In the genomic region with DNA sequence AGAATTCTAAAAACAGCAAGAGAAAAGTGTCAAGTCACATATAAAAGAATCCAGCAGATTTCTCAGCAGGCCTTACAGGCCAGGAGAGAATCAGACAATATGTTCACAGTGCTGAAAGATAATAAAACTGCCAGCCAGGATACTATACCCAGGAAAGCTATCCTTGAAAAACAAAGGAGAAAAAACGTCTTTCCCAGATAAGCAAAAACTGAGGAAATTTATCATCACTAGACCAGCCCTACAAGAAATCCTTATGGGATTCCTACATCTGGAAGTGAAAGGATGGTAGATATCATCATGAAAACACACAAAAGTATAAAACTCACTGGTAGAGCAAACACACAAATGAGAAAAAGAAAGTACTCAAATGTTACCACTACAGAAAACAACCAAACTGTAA, we compare ENCODE assay signal across 11 cellular contexts. TPM values are rescaled to one million over a fixed set of nuclear protein-coding genes. Genes with fewer than 3 reads are reported as not detected.
"Had no signal": no experiment of that assay in that cellular context is flagged by ENCODE, and none has a peak within 500 bp of the region (broad histone marks: within the 10 kb centered on the region; RNA-seq: fewer than 3 reads in every experiment).

No MANE protein-coding gene starts in this region.

- DNase-seq: GM23248, GOT3, H7, HFFc6, IMR-90, KG1 had no signal

- ATAC-seq: K562 had no signal

- H2AFZ ChIP-seq: GM23248 had no signal

- H3K36me3 ChIP-seq: HAP-1 had no signal

- H3K9me3 ChIP-seq: HAP-1 had no signal

- H3K4me3 ChIP-seq: GM23248, HAP-1, K562 had no signal

- FAIRE-seq: K562 had no signal

- H3K9ac ChIP-seq: GM23248 had no signal

- H3K27ac ChIP-seq: GM23248, HL-60 had no signal

- H3K4me1 ChIP-seq: HAP-1 had no signal

RNA-seq across cellular contexts. Expression of gene UTS2, which starts 25.2 kb away (rescaled TPM):
- total RNA-seq: GM23248, H4, HFFc6, HT1080, IMR-90, K562 had no signal
- polyA plus RNA-seq: GM23248, IMR-90 had no signal
